1 cellular context compared by ENCODE assay signal in the genomic region with DNA sequence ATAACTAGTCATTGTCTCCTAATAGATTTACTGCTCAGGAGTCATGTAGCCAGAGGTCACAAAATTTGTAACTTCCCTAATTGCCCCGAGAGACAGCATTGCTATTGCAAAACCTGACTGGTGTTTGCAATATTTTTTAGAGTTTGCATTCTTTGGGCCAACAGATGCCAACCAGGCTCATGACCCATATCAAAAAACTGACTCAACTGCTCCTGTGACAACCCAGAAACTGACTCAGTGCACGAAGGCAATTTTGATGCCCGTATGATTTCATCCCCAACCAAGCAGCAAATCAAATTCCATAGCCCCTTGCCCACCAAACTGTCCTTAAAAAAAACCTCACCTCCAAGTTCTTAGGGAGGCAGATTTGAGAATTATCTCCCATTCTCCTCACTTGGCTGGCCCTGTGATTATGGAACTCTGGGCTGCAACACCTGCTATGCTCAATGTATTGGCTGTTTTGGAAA.
A peak's percentile ranks its signal among the peaks of the same experiment; 100 is the strongest.
TF ChIP-seq lines count a peak whose summit lies in the region.

No MANE protein-coding gene starts in this region.

TF ChIP-seq in GM12878, 131 proteins besides CTCF, POLR2A, EP300 and RAD21 (continued from another document):
- TF ChIP-seq, protein P1, sequence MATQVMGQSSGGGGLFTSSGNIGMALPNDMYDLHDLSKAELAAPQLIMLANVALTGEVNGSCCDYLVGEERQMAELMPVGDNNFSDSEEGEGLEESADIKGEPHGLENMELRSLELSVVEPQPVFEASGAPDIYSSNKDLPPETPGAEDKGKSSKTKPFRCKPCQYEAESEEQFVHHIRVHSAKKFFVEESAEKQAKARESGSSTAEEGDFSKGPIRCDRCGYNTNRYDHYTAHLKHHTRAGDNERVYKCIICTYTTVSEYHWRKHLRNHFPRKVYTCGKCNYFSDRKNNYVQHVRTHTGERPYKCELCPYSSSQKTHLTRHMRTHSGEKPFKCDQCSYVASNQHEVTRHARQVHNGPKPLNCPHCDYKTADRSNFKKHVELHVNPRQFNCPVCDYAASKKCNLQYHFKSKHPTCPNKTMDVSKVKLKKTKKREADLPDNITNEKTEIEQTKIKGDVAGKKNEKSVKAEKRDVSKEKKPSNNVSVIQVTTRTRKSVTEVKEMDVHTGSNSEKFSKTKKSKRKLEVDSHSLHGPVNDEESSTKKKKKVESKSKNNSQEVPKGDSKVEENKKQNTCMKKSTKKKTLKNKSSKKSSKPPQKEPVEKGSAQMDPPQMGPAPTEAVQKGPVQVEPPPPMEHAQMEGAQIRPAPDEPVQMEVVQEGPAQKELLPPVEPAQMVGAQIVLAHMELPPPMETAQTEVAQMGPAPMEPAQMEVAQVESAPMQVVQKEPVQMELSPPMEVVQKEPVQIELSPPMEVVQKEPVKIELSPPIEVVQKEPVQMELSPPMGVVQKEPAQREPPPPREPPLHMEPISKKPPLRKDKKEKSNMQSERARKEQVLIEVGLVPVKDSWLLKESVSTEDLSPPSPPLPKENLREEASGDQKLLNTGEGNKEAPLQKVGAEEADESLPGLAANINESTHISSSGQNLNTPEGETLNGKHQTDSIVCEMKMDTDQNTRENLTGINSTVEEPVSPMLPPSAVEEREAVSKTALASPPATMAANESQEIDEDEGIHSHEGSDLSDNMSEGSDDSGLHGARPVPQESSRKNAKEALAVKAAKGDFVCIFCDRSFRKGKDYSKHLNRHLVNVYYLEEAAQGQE (IDR thresholded peaks at IDR 0.05; ENCODE audit: low read depth, low read length) = no peak
- TF ChIP-seq SMARCA5 (IDR thresholded peaks at IDR 0.05) = peak; percentile 72; the same call in 1 of the 2 replicates
- TF ChIP-seq RELA (IDR thresholded peaks at IDR 0.05; ENCODE audit: borderline replicate concordance, partially characterized antibody) = peak; percentile 52
- no peak for TF ChIP-seq MEF2A (IDR thresholded peaks at IDR 0.05; ENCODE audit: insufficient read depth, low read depth, low read length)
- no peak for TF ChIP-seq POU2F2 (IDR thresholded peaks at IDR 0.05; ENCODE audit: borderline replicate concordance, low read depth, low read length)
- no peak for TF ChIP-seq TCF7 (IDR thresholded peaks at IDR 0.05; ENCODE audit: borderline replicate concordance)
- TF ChIP-seq TCF12 (IDR thresholded peaks at IDR 0.05; ENCODE audit: low read depth, low read length) = no peak
- peak; percentile 72 for TF ChIP-seq DPF2 (IDR thresholded peaks at IDR 0.05)
- TF ChIP-seq NBN (IDR thresholded peaks at IDR 0.05) = peak; percentile 66; the same call in 1 of the 2 replicates
- no peak for TF ChIP-seq TBL1XR1 (IDR thresholded peaks at IDR 0.05; ENCODE audit: low read depth, low read length)
- TF ChIP-seq, protein P2, sequence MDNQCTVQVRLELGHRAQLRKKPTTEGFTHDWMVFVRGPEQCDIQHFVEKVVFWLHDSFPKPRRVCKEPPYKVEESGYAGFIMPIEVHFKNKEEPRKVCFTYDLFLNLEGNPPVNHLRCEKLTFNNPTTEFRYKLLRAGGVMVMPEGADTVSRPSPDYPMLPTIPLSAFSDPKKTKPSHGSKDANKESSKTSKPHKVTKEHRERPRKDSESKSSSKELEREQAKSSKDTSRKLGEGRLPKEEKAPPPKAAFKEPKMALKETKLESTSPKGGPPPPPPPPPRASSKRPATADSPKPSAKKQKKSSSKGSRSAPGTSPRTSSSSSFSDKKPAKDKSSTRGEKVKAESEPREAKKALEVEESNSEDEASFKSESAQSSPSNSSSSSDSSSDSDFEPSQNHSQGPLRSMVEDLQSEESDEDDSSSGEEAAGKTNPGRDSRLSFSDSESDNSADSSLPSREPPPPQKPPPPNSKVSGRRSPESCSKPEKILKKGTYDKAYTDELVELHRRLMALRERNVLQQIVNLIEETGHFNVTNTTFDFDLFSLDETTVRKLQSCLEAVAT (IDR thresholded peaks at IDR 0.05) = peak; percentile 80
- peak; percentile 53 for TF ChIP-seq KLF5 (IDR thresholded peaks at IDR 0.05; ENCODE audit: partially characterized antibody)
- TF ChIP-seq, protein P3, sequence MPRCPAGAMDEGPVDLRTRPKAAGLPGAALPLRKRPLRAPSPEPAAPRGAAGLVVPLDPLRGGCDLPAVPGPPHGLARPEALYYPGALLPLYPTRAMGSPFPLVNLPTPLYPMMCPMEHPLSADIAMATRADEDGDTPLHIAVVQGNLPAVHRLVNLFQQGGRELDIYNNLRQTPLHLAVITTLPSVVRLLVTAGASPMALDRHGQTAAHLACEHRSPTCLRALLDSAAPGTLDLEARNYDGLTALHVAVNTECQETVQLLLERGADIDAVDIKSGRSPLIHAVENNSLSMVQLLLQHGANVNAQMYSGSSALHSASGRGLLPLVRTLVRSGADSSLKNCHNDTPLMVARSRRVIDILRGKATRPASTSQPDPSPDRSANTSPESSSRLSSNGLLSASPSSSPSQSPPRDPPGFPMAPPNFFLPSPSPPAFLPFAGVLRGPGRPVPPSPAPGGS (IDR thresholded peaks at IDR 0.05; ENCODE audit: borderline replicate concordance, insufficient read depth, low read depth, low read length, poor library complexity, severe bottlenecking) = peak; percentile 5
